Comparison of ENCODE assay signal across 8 cellular contexts in genomic region chrX:84188320-84188834, GRCh38. TPM values are rescaled to one million over a fixed set of nuclear protein-coding genes. Genes with fewer than 3 reads are reported as not detected.
DNase-seq lines count a peak whose midpoint lies in the region; ATAC-seq and TF ChIP-seq lines count a peak whose summit lies in the region.

No MANE protein-coding gene starts in this region.

- H3K36me3 ChIP-seq in lower lobe of right lung (no peaks in the 10 kb centered on the region), thymus (ENCODE audit: control insufficient read depth, insufficient read depth) (no peaks in the 10 kb centered on the region)

- peak; percentile 64 for ATAC-seq in HG03095 (IDR thresholded peaks at IDR 0.05; ENCODE audit: unreplicated experiment)
- peak; percentile 57 to 84 for ATAC-seq in lower lobe of right lung

- H3K27ac ChIP-seq in lower lobe of right lung (no peak overlapping the region), thymus (ENCODE audit: low read depth) (no peak overlapping the region)

- WGBS in thymus, result 7% methylated on average over 19 of the region's 19 CpGs

- TF ChIP-seq CTCF in lower lobe of right lung (IDR thresholded peaks at IDR 0.05), result no peak

- peak; percentile 56 for DNase-seq in activated CD8-positive, alpha-beta memory T cell treated with anti-CD3 and anti-CD28 coated beads for 24 hours
- DNase-seq in activated CD8-positive, alpha-beta memory T cell treated with anti-CD3 and anti-CD28 coated beads, Interleukin-2, amount 50 U/mL, for 48 hours, result no peak
- peak; percentile 52 for DNase-seq in NCI-H774 (lab: John Stamatoyannopoulos, UW)
- DNase-seq in dermis microvascular lymphatic vessel endothelial cell (ENCODE audit: low read depth in 2 of 2), result peak; percentile 14 to 42
- peak; percentile 60 for DNase-seq in lower lobe of right lung
- DNase-seq in NCI-H1048 (lab: John Stamatoyannopoulos, UW), result no peak

- H3K27me3 ChIP-seq in lower lobe of right lung (ENCODE audit: low read depth) (no peaks in the 10 kb centered on the region), thymus (ENCODE audit: control insufficient read depth, insufficient read depth) (peaks cover 2% of the 10 kb centered on the region)

- H3K9me3 ChIP-seq in lower lobe of right lung, result no peaks in the 10 kb centered on the region
- H3K9me3 ChIP-seq in thymus (ENCODE audit: control insufficient read depth), result no peaks in the 10 kb centered on the region

- H3K4me1 ChIP-seq in lower lobe of right lung (no peaks in the 10 kb centered on the region), thymus (ENCODE audit: control insufficient read depth, insufficient read depth, low read length) (no peaks in the 10 kb centered on the region)

- H3K4me3 ChIP-seq in lower lobe of right lung, result peak overlapping the region; percentile 58
- H3K4me3 ChIP-seq in thymus (ENCODE audit: low read length), result peak overlapping the region; percentile 40

- intact Hi-C loops in lower lobe of right lung (cut with DNase I), result no loop called here

RNA-seq across cellular contexts. Expression of gene RPS6KA6, which starts 0.4 kb away (rescaled TPM):
- total RNA-seq in dermis microvascular lymphatic vessel endothelial cell, result 0.51 and 0.63 TPM in 2 replicates
- total RNA-seq in lower lobe of right lung, result 1.9 TPM
- polyA plus RNA-seq in thymus, result 1.8 TPM

Comparison
In these comparisons a context has a peak if more than half of its experiments do, and no peak if none do; other contexts are left out.
1. DNase-seq: peak in activated CD8-positive, alpha-beta memory T cell treated with anti-CD3 and anti-CD28 coated beads for 24 hours (single experiment), NCI-H774 (single experiment), dermis microvascular lymphatic vessel endothelial cell (2 of 2) and lower lobe of right lung (single experiment); none in activated CD8-positive, alpha-beta memory T cell treated with anti-CD3 and anti-CD28 coated beads, Interleukin-2, amount 50 U/mL, for 48 hours (single experiment) and NCI-H1048 (single experiment).